In the genomic region with DNA sequence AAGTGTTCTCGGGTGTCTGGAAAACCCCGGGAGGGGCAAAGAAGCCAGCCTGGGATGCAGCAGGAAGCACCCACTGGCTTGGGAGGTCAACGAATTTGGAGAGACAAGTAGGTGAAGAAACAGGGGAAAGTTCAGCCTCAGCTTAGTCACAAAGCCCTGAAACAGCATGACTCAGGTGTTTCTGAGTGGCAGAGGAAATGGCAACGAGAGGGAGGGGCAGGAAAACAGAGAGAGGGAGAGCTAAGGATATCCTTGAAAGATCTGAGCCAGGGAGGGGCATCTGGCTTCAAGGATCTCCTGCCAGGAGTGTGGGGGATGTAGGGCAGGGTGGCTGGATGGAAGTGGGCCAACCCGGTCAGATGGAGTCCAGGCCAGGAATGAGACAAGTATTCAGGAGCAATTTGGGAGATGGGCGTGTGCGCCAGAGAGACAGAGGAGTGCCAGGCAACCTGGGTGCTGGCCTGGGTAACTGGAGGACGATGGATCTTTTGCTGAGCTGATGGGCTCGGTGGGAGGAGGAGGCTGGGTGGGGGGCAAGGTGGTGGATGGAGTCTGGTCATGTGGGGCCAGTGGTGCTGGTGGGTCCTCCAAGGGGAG, we compare ENCODE assay signal across 1 cellular context.
TF ChIP-seq lines count a peak whose summit lies in the region.

No MANE protein-coding gene starts in this region.

TF ChIP-seq in GM12878, 131 proteins besides CTCF, POLR2A, EP300 and RAD21:
- TF ChIP-seq ZNF622 (IDR thresholded peaks at IDR 0.05), result no peak
- no peak for TF ChIP-seq RCOR1 (conservative IDR thresholded peaks at IDR 0.05; ENCODE audit: low read depth, low read length)
- TF ChIP-seq EGR1 (IDR thresholded peaks at IDR 0.05; ENCODE audit: borderline replicate concordance in 1 of 2, low read depth in 2 of 2, low read length in 2 of 2), result no peak
- TF ChIP-seq, protein P1, sequence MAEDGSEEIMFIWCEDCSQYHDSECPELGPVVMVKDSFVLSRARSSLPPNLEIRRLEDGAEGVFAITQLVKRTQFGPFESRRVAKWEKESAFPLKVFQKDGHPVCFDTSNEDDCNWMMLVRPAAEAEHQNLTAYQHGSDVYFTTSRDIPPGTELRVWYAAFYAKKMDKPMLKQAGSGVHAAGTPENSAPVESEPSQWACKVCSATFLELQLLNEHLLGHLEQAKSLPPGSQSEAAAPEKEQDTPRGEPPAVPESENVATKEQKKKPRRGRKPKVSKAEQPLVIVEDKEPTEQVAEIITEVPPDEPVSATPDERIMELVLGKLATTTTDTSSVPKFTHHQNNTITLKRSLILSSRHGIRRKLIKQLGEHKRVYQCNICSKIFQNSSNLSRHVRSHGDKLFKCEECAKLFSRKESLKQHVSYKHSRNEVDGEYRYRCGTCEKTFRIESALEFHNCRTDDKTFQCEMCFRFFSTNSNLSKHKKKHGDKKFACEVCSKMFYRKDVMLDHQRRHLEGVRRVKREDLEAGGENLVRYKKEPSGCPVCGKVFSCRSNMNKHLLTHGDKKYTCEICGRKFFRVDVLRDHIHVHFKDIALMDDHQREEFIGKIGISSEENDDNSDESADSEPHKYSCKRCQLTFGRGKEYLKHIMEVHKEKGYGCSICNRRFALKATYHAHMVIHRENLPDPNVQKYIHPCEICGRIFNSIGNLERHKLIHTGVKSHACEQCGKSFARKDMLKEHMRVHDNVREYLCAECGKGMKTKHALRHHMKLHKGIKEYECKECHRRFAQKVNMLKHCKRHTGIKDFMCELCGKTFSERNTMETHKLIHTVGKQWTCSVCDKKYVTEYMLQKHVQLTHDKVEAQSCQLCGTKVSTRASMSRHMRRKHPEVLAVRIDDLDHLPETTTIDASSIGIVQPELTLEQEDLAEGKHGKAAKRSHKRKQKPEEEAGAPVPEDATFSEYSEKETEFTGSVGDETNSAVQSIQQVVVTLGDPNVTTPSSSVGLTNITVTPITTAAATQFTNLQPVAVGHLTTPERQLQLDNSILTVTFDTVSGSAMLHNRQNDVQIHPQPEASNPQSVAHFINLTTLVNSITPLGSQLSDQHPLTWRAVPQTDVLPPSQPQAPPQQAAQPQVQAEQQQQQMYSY (CRISPR knock-in tag; IDR thresholded peaks at IDR 0.05), result no peak
- TF ChIP-seq, protein P2, sequence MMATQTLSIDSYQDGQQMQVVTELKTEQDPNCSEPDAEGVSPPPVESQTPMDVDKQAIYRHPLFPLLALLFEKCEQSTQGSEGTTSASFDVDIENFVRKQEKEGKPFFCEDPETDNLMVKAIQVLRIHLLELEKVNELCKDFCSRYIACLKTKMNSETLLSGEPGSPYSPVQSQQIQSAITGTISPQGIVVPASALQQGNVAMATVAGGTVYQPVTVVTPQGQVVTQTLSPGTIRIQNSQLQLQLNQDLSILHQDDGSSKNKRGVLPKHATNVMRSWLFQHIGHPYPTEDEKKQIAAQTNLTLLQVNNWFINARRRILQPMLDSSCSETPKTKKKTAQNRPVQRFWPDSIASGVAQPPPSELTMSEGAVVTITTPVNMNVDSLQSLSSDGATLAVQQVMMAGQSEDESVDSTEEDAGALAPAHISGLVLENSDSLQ (IDR thresholded peaks at IDR 0.05), result peak; percentile 67
